Comparison of ENCODE assay signal across 10 cellular contexts in genomic region chr1:24318988-24319863, GRCh38. TPM values are rescaled to one million over a fixed set of nuclear protein-coding genes. Genes with fewer than 3 reads are reported as not detected.
A peak's percentile ranks its signal among the peaks of the same experiment; 100 is the strongest.
DNase-seq lines count a peak whose midpoint lies in the region; ATAC-seq and TF ChIP-seq lines count a peak whose summit lies in the region.
"Had no signal": no experiment of that assay in that cellular context is flagged by ENCODE, and none has a peak within 500 bp of the region (broad histone marks: within the 10 kb centered on the region; RNA-seq: fewer than 3 reads in every experiment).

Gene GRHL3, plus strand, starts transcription at chr1:24319357. Its CDS starts 195 bp downstream, at chr1:24319552.

- H3K4me3 ChIP-seq in PC-9, result peak within 1 kb of the TSS; percentile 59
- peak within 1 kb of the TSS; percentile 30 to 55 (median 39) for H3K4me3 ChIP-seq in skin epidermis

- peak; percentile 51 for DNase-seq in NCI-H1436 (lab: John Stamatoyannopoulos, UW)
- no peak for DNase-seq in NCI-H1436 treated with DMSO at 0.1 percent for 48 hours (lab: John Stamatoyannopoulos, UW)
- peak; percentile 72 to 92 for DNase-seq in PC-9
- DNase-seq in foreskin keratinocyte, result peak; percentile 98 to 99
- DNase-seq in left cardiac atrium, result no peak

- no peak within 1 kb of the TSS for H2AFZ ChIP-seq in PC-9

- peaks cover 44% of the 10 kb centered on the region for H3F3A ChIP-seq in PC-9 (ENCODE audit: insufficient read depth, low read depth)

- H3K27me3 ChIP-seq in PC-9 (ENCODE audit: insufficient read depth, low read depth) (no peaks in the 10 kb centered on the region), foreskin keratinocyte (no peaks in the 10 kb centered on the region)

- CTCF ChIA-PET in PC-9 (lab: Charles Lee), result no interaction called here

- H3K9me3 ChIP-seq in PC-9 (ENCODE audit: insufficient read depth, low read depth), result no peaks in the 10 kb centered on the region

- ATAC-seq in foreskin keratinocyte (peak; percentile 62), HG02884 (IDR thresholded peaks at IDR 0.05; ENCODE audit: unreplicated experiment) (no peak), left cardiac atrium (no peak), HG03342 (IDR thresholded peaks at IDR 0.05; ENCODE audit: unreplicated experiment) (no peak)

- H4K20me1 ChIP-seq in PC-9 (ENCODE audit: insufficient read depth), result no peaks in the 10 kb centered on the region

- H3K4me2 ChIP-seq in PC-9, result peak within 1 kb of the TSS; percentile 96

- intact Hi-C loops in PC-9 (cut with micrococcal nuclease; ENCODE audit: unreplicated experiment) (loop anchor here (1.0 to 5.0 kb wide), 3 partner anchors 36 to 102 kb away; no protein-coding TSS in a partner anchor), left cardiac atrium (cut with DNase I) (no loop called here)

- TF ChIP-seq CTCF in PC-9 (conservative IDR thresholded peaks at IDR 0.05) (no peak), foreskin keratinocyte (conservative IDR thresholded peaks at IDR 0.05) (no peak)

- H3K9me2 ChIP-seq in PC-9 (ENCODE audit: insufficient read depth), result no peaks in the 10 kb centered on the region

- BruUV-seq in PC-9 (replicated peaks; lab: Mats Ljungman, UMichigan), result no TSS peak

- H3K27ac ChIP-seq in PC-9 (peak within 1 kb of the TSS; percentile 98), foreskin keratinocyte (peak within 1 kb of the TSS; percentile 100), skin epidermis (peak within 1 kb of the TSS in 20 of 21 experiments; percentile 15 to 95 (median 76))

- no peaks in the 10 kb centered on the region for H3K36me3 ChIP-seq in PC-9 (ENCODE audit: low read depth)

- H3K4me1 ChIP-seq in PC-9 (replicated peaks; ENCODE audit: insufficient read depth) (peaks cover 62% of the 10 kb centered on the region), foreskin keratinocyte (peaks cover 65% of the 10 kb centered on the region)

- H3K79me2 ChIP-seq in PC-9 (ENCODE audit: low read depth), result peaks cover 38% of the 10 kb centered on the region

- POLR2A ChIA-PET in PC-9 (lab: Charles Lee; ENCODE audit: unreplicated experiment), result interaction anchor here (0.5 to 1.1 kb wide), 3 partner anchors 34 to 360 kb away, joined by 5 to 7 read pairs (median 5); partner anchors contain the start of gene PNRC2

RNA-seq across cellular contexts. Expression of gene GRHL3, which starts in this region (rescaled TPM):
- total RNA-seq in PC-9 (2021), result 1.1 and 1.7 TPM in 2 replicates
- total RNA-seq in foreskin keratinocyte, result 2.2 and 2.5 TPM in 2 replicates
- 1.2 and 1.5 TPM in 2 replicates for polyA plus RNA-seq in foreskin keratinocyte
- under 1 TPM in 1 of 2 donors, not detected in 1; 0.26 TPM for total RNA-seq in left cardiac atrium
- total RNA-seq: A673, fibroblast of lung had no signal

Comparison
In these comparisons a context has a peak if more than half of its experiments do, and no peak if none do; other contexts are left out.
1. DNase-seq: peak in NCI-H1436 (single experiment), PC-9 (2 of 2) and foreskin keratinocyte (2 of 2); none in NCI-H1436 treated with DMSO at 0.1 percent for 48 hours (single experiment) and left cardiac atrium (single experiment).
2. Peak in every context shown above with its lines, with median percentiles within 50 percentile points of each other: H3K27ac ChIP-seq.